8 cellular contexts compared by ENCODE assay signal in the genomic region with DNA sequence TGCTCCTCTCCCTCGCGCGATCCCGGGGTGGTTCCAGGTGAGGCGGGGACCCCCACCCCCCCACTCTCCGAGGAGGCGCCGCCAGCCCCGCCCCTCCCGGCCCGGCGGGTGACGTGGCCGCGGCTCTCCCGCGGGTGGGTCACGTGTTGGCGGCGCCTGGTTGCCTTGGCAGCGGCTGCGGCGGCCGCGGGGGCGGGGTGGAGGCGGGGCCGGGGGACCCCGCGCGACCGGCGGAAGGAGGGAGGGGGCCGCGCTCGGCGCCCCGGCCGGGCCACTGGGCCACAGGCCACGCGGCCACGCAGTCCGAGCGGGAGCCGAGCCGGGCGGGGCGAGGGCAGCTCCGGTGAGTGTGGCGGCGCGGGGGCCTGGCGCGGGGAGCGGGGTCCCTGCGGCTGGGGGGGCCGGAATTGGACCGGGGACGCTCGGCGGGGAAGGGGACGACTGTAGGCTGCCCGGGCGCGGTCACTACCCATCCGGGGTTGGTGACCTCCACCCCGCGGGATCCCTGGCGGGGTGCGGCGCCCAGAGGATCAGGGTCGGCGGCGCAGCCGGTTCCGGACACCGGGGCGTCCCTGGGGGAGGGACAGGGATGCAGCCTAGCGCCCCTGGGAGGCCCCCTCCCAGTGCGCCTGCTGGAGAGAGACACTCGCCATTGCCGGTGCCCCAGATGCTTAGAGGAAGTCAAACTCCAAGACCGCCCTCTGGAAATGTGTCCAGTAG. TPM values are rescaled to one million over a fixed set of nuclear protein-coding genes. Genes with fewer than 3 reads are reported as not detected.
DNase-seq lines count a peak whose midpoint lies in the region; ATAC-seq lines count a peak whose summit lies in the region.

A gene (plus strand): TSS at position 257 of the 720 bp plus-strand sequence. CDS start 5,382 bp downstream, outside the sequence.

- ATAC-seq in HG02981 (IDR thresholded peaks at IDR 0.05; ENCODE audit: unreplicated experiment), result peak; percentile 59

- peak; percentile 78 for DNase-seq in NK-92 treated with Interleukin-12 subunit alpha and Interleukin-12 subunit beta, amount 100 ng/mL, for 24 hours (lab: John Stamatoyannopoulos, UW)
- no peak for DNase-seq in NK-92 (lab: John Stamatoyannopoulos, UW; ENCODE audit: unreplicated experiment)
- peak; percentile 47 for DNase-seq in NCI-H460 (ENCODE audit: extremely low read depth, low read depth)
- peak; percentile 65 to 89 for DNase-seq in activated CD8-positive, alpha-beta memory T cell treated with anti-CD3 and anti-CD28 coated beads for 1 hour (ENCODE audit: extremely low read depth in 1 of 2, low read depth in 1 of 2)
- peak; percentile 88 for DNase-seq in effector CD4-positive, alpha-beta T cell
- DNase-seq in medulla oblongata (ENCODE audit: extremely low spot score), result peak; percentile 76
- DNase-seq in stimulated activated CD4-positive, alpha-beta T cell treated with anti-CD3 and anti-CD28 coated beads, TNF-alpha, amount 100 ng/mL, for 48 hours (ENCODE audit: low read depth in 3 of 3), result peak; percentile 54 to 80 (median 70)

RNA-seq across cellular contexts. Expression of the gene that starts here (rescaled TPM):
- 3.6 and 5.1 TPM in 2 replicates for total RNA-seq in NCI-H460 (2014; rRNA removed; shearing (Covaris generic))
- polyA plus RNA-seq in NCI-H460 (2014; cell fraction: nucleus; rRNA removed), result 7.1 and 7.4 TPM in 2 replicates
